ENCODE assay signal across 34 cellular contexts in genomic region chr6:77930382-77930781, GRCh38.
"Had no signal": no experiment of that assay in that cellular context is flagged by ENCODE, and none has a peak within 500 bp of the region (broad histone marks: within the 10 kb centered on the region; RNA-seq: fewer than 3 reads in every experiment).

No MANE protein-coding gene starts in this region.

- H3K4me3 ChIP-seq: ascending aorta, breast epithelium had no signal

- H3K36me3 Mint-ChIP-seq: activated CD8-positive, alpha-beta memory T cell treated with anti-CD3 and anti-CD28 coated beads, Interleukin-2, amount 10 ng/mL, durations not matched to agents 7 days and 5 days; activated naive CD4-positive, alpha-beta T cell treated with anti-CD3 and anti-CD28 coated beads, Interleukin-2, amount 10 ng/mL, durations not matched to agents 7 days and 5 days; activated naive CD4-positive, alpha-beta T cell treated with anti-CD3 and anti-CD28 coated beads, Interleukin-2, amount 50 U/mL, for 24 hours; activated naive CD8-positive, alpha-beta T cell; activated naive CD8-positive, alpha-beta T cell treated with anti-CD3 and anti-CD28 coated beads, Interleukin-2, amount 10 ng/mL, durations not matched to agents 7 days and 5 days had no signal

- H3K27me3 ChIP-seq: ascending aorta, brain microvascular endothelial cell, breast epithelium had no signal

- H3K27ac ChIP-seq: ascending aorta, brain microvascular endothelial cell, breast epithelium, VCaP had no signal

- H3K9me3 Mint-ChIP-seq: activated CD4-positive, alpha-beta memory T cell treated with anti-CD3 and anti-CD28 coated beads, Interleukin-2, amount 10 ng/mL, durations not matched to agents 7 days and 5 days; activated CD4-positive, alpha-beta T cell treated with anti-CD3 and anti-CD28 coated beads, Interleukin-2, amount 10 ng/mL, durations not matched to agents 24 days and 14 days; activated naive CD8-positive, alpha-beta T cell treated with anti-CD3 and anti-CD28 coated beads, Interleukin-2, amount 10 ng/mL, durations not matched to agents 7 days and 5 days had no signal

- H3K27ac Mint-ChIP-seq: activated B cell treated with CpG ODN at 0.5 μM for 24 hours; activated CD4-positive, alpha-beta memory T cell treated with anti-CD3 and anti-CD28 coated beads, Interleukin-2, amount 10 ng/mL, durations not matched to agents 7 days and 5 days; activated CD4-positive, alpha-beta T cell treated with anti-CD3 and anti-CD28 coated beads, Interleukin-2, amount 10 ng/mL, durations not matched to agents 24 days and 14 days; activated CD8-positive, alpha-beta memory T cell treated with anti-CD3 and anti-CD28 coated beads, Interleukin-2, amount 10 ng/mL, durations not matched to agents 7 days and 5 days; activated CD8-positive, alpha-beta T cell treated with anti-CD3 and anti-CD28 coated beads, Interleukin-2, amount 10 ng/mL, durations not matched to agents 7 days and 5 days; activated naive CD4-positive, alpha-beta T cell treated with anti-CD3 and anti-CD28 coated beads, Interleukin-2, amount 10 ng/mL, durations not matched to agents 7 days and 5 days; activated naive CD4-positive, alpha-beta T cell treated with anti-CD3 and anti-CD28 coated beads, Interleukin-2, amount 50 U/mL, for 24 hours; activated naive CD8-positive, alpha-beta T cell; activated naive CD8-positive, alpha-beta T cell treated with anti-CD3 and anti-CD28 coated beads, Interleukin-2, amount 10 ng/mL, durations not matched to agents 7 days and 5 days; activated naive CD8-positive, alpha-beta T cell treated with anti-CD3 and anti-CD28 coated beads, Interleukin-2, amount 50 U/mL, for 24 hours; activated T-cell treated with anti-CD3 and anti-CD28 coated beads, Interleukin-2, amount 50 U/mL, for 24 hours; activated T-helper 2 cell treated with anti-CD3 and anti-CD28 coated beads, Interferon-gamma antibody, Interleukin-2, Interleukin-4, amounts not matched to agents 10 μg/mL and 5 μg/mL and 100 μg/mL, durations not matched to agents 14 hours and 24 hours and 36 hours; T-helper 1 cell treated with Interleukin-12 subunit alpha and Interleukin-12 subunit beta and Interleukin-4 antibody, amounts not matched to agents 30 μg/mL and 1 μg/mL, for 36 hours; T-helper 2 cell treated with Interferon-gamma antibody and Interleukin-4, amounts not matched to agents 5 μg/mL and 100 μg/mL, for 36 hours had no signal

- ATAC-seq: activated CD8-positive, alpha-beta memory T cell treated with anti-CD3 and anti-CD28 coated beads, Interleukin-2, amount 10 ng/mL, durations not matched to agents 7 days and 5 days; activated CD8-positive, alpha-beta T cell treated with anti-CD3 and anti-CD28 coated beads, Interleukin-2, amount 10 ng/mL, durations not matched to agents 7 days and 5 days; activated naive CD8-positive, alpha-beta T cell treated with anti-CD3 and anti-CD28 coated beads, Interleukin-2, amount 50 U/mL, for 24 hours had no signal

- FAIRE-seq: TTC549 had no signal

- DNase-seq: activated B cell treated with CpG ODN at 0.5 μM for 24 hours; activated CD4-positive, alpha-beta memory T cell treated with anti-CD3 and anti-CD28 coated beads, Interleukin-2, amount 10 ng/mL, durations not matched to agents 7 days and 5 days; activated CD4-positive, alpha-beta T cell treated with anti-CD3 and anti-CD28 coated beads for 4 hours; activated CD4-positive, alpha-beta T cell treated with anti-CD3 and anti-CD28 coated beads, Interleukin-2, amount 10 ng/mL, durations not matched to agents 24 days and 14 days; activated CD4-positive, alpha-beta T cell treated with anti-CD3 and anti-CD28 coated beads, Interleukin-2, amount 50 U/mL, for 1 hour; activated CD4-positive, alpha-beta T cell treated with anti-CD3 and anti-CD28 coated beads, Interleukin-2, amount 50 U/mL, for 4 hours; activated CD4-positive, CD25-positive, alpha-beta regulatory T cell treated with anti-CD3 and anti-CD28 coated beads, Interleukin-2, amount 50 U/mL, for 72 hours; activated CD8-positive, alpha-beta memory T cell treated with anti-CD3 and anti-CD28 coated beads for 24 hours; activated CD8-positive, alpha-beta memory T cell treated with anti-CD3 and anti-CD28 coated beads, Interleukin-2, amount 10 ng/mL, durations not matched to agents 7 days and 5 days; activated CD8-positive, alpha-beta memory T cell treated with anti-CD3 and anti-CD28 coated beads, Interleukin-2, amount 50 U/mL, for 48 hours; activated CD8-positive, alpha-beta T cell treated with anti-CD3 and anti-CD28 coated beads, Interleukin-2, amount 10 ng/mL, durations not matched to agents 7 days and 5 days; activated effector memory CD4-positive, alpha-beta T cell treated with Interleukin-2 at 50 U/mL for 16 hours; activated gamma-delta T cell; activated naive CD4-positive, alpha-beta T cell treated with anti-CD3 and anti-CD28 coated beads, Interleukin-2, amount 10 ng/mL, durations not matched to agents 7 days and 5 days; activated naive CD4-positive, alpha-beta T cell treated with Interleukin-2 at 50 U/mL for 16 hours; activated naive CD8-positive, alpha-beta T cell treated with anti-CD3 and anti-CD28 coated beads, Interleukin-2, amount 10 ng/mL, durations not matched to agents 7 days and 5 days; activated naive CD8-positive, alpha-beta T cell treated with anti-CD3 and anti-CD28 coated beads, Interleukin-2, amount 50 U/mL, for 24 hours; activated T-cell treated with anti-CD3 and anti-CD28 coated beads, Interleukin-2, amount 50 U/mL, for 24 hours; activated T-cell treated with anti-CD3 and anti-CD28 coated beads, Interleukin-2, amount 50 U/mL, for 48 hours; amygdala; brain microvascular endothelial cell; central memory CD4-positive, alpha-beta T cell; T-helper 1 cell; T-helper 2 cell; T-helper 9 cell had no signal

- H3K27me3 Mint-ChIP-seq: activated B cell treated with CpG ODN at 0.5 μM for 24 hours; activated CD4-positive, alpha-beta memory T cell treated with anti-CD3 and anti-CD28 coated beads, Interleukin-2, amount 10 ng/mL, durations not matched to agents 7 days and 5 days; activated CD4-positive, alpha-beta T cell treated with anti-CD3 and anti-CD28 coated beads, Interleukin-2, amount 10 ng/mL, durations not matched to agents 24 days and 14 days; activated CD8-positive, alpha-beta memory T cell treated with anti-CD3 and anti-CD28 coated beads, Interleukin-2, amount 10 ng/mL, durations not matched to agents 7 days and 5 days; activated naive CD4-positive, alpha-beta T cell treated with anti-CD3 and anti-CD28 coated beads, Interleukin-2, amount 10 ng/mL, durations not matched to agents 7 days and 5 days; activated naive CD4-positive, alpha-beta T cell treated with anti-CD3 and anti-CD28 coated beads, Interleukin-2, amount 50 U/mL, for 24 hours; activated naive CD8-positive, alpha-beta T cell; activated naive CD8-positive, alpha-beta T cell treated with anti-CD3 and anti-CD28 coated beads, Interleukin-2, amount 10 ng/mL, durations not matched to agents 7 days and 5 days; activated naive CD8-positive, alpha-beta T cell treated with anti-CD3 and anti-CD28 coated beads, Interleukin-2, amount 50 U/mL, for 24 hours; activated T-cell treated with anti-CD3 and anti-CD28 coated beads, Interleukin-2, amount 50 U/mL, for 24 hours had no signal

- H3K4me1 Mint-ChIP-seq: activated B cell treated with CpG ODN at 0.5 μM for 24 hours; activated CD4-positive, alpha-beta memory T cell treated with anti-CD3 and anti-CD28 coated beads, Interleukin-2, amount 10 ng/mL, durations not matched to agents 7 days and 5 days; activated CD4-positive, alpha-beta T cell treated with anti-CD3 and anti-CD28 coated beads, Interleukin-2, amount 10 ng/mL, durations not matched to agents 24 days and 14 days; activated CD8-positive, alpha-beta memory T cell treated with anti-CD3 and anti-CD28 coated beads, Interleukin-2, amount 10 ng/mL, durations not matched to agents 7 days and 5 days; activated naive CD4-positive, alpha-beta T cell treated with anti-CD3 and anti-CD28 coated beads, Interleukin-2, amount 10 ng/mL, durations not matched to agents 7 days and 5 days; activated naive CD4-positive, alpha-beta T cell treated with anti-CD3 and anti-CD28 coated beads, Interleukin-2, amount 50 U/mL, for 24 hours; activated naive CD8-positive, alpha-beta T cell treated with anti-CD3 and anti-CD28 coated beads, Interleukin-2, amount 10 ng/mL, durations not matched to agents 7 days and 5 days; activated naive CD8-positive, alpha-beta T cell treated with anti-CD3 and anti-CD28 coated beads, Interleukin-2, amount 50 U/mL, for 24 hours had no signal

- H3K4me3 Mint-ChIP-seq: activated B cell treated with CpG ODN at 0.5 μM for 24 hours; activated CD4-positive, alpha-beta memory T cell treated with anti-CD3 and anti-CD28 coated beads, Interleukin-2, amount 10 ng/mL, durations not matched to agents 7 days and 5 days; activated CD4-positive, alpha-beta T cell treated with anti-CD3 and anti-CD28 coated beads, Interleukin-2, amount 10 ng/mL, durations not matched to agents 24 days and 14 days; activated CD8-positive, alpha-beta memory T cell treated with anti-CD3 and anti-CD28 coated beads, Interleukin-2, amount 10 ng/mL, durations not matched to agents 7 days and 5 days; activated CD8-positive, alpha-beta T cell treated with anti-CD3 and anti-CD28 coated beads, Interleukin-2, amount 10 ng/mL, durations not matched to agents 7 days and 5 days; activated naive CD4-positive, alpha-beta T cell treated with anti-CD3 and anti-CD28 coated beads, Interleukin-2, amount 10 ng/mL, durations not matched to agents 7 days and 5 days; activated naive CD4-positive, alpha-beta T cell treated with anti-CD3 and anti-CD28 coated beads, Interleukin-2, amount 50 U/mL, for 24 hours; activated naive CD8-positive, alpha-beta T cell; activated naive CD8-positive, alpha-beta T cell treated with anti-CD3 and anti-CD28 coated beads, Interleukin-2, amount 10 ng/mL, durations not matched to agents 7 days and 5 days; activated naive CD8-positive, alpha-beta T cell treated with anti-CD3 and anti-CD28 coated beads, Interleukin-2, amount 50 U/mL, for 24 hours; activated T-cell treated with anti-CD3 and anti-CD28 coated beads, Interleukin-2, amount 50 U/mL, for 24 hours; T-helper 1 cell treated with Interleukin-12 subunit alpha and Interleukin-12 subunit beta and Interleukin-4 antibody, amounts not matched to agents 30 μg/mL and 1 μg/mL, for 36 hours; T-helper 2 cell treated with Interferon-gamma antibody and Interleukin-4, amounts not matched to agents 5 μg/mL and 100 μg/mL, for 36 hours had no signal

- H3K36me3 ChIP-seq: ascending aorta, brain microvascular endothelial cell, breast epithelium had no signal

- H3K4me1 ChIP-seq: breast epithelium had no signal

- H3K9me3 ChIP-seq: ascending aorta, breast epithelium had no signal
